Comparison of ENCODE assay signal across 8 cellular contexts in genomic region chr12:39442895-39443703, GRCh38. TPM values are rescaled to one million over a fixed set of nuclear protein-coding genes. Genes with fewer than 3 reads are reported as not detected.
A peak's percentile ranks its signal among the peaks of the same experiment; 100 is the strongest.
DNase-seq lines count a peak whose midpoint lies in the region; ATAC-seq and TF ChIP-seq lines count a peak whose summit lies in the region.

KIF21A (minus strand) TSS chr12:39443120; CDS start chr12:39442970, 150 bp downstream.

- peaks cover 13 to 23% (median 22%) of the 10 kb centered on the region in 3 donors for H3K4me1 Mint-ChIP-seq in T-cell

- CTCF ChIA-PET in T-cell (lab: Charles Lee): interaction anchor here in 1 of 2 donors (0.6 to 1.8 kb wide), 5 partner anchors 13 to 177 kb away, joined by 3 to 6 read pairs (median 3); partner anchors contain the start of gene ABCD2

- H3K4me3 ChIP-seq in psoas muscle: peak within 1 kb of the TSS; percentile 95
- peak within 1 kb of the TSS; percentile 84 for H3K4me3 ChIP-seq in urinary bladder (ENCODE audit: low read depth, low read length)

- peak; percentile 93 for ATAC-seq in HG02623 (IDR thresholded peaks at IDR 0.05; ENCODE audit: unreplicated experiment)
- peak; percentile 88 to 91 (median 88) for ATAC-seq in T-cell (replicated peaks in 1 of 4)
- peak; percentile 95 for ATAC-seq in left ventricle myocardium superior
- ATAC-seq in psoas muscle: peak; percentile 93 to 98 (median 94)

- POLR2A ChIA-PET in T-cell (lab: Charles Lee): interaction anchor here in 1 of 2 donors (0.6 to 1.0 kb wide), 2 partner anchors 8 to 71 kb away, joined by 3 read pairs; no protein-coding TSS in a partner anchor

- WGBS in psoas muscle, 3 donors: 0 to 1% (median 0%) methylated on average over 37 to 91 of the region's 91 CpGs
- WGBS in urinary bladder: under 1% methylated on average over 91 of the region's 91 CpGs

- TF ChIP-seq CTCF in GM12874 (IDR thresholded peaks at IDR 0.05; ENCODE audit: insufficient read depth, low read depth, low read length): peak; percentile 75
- peak; percentile 75 for TF ChIP-seq CTCF in psoas muscle (IDR thresholded peaks at IDR 0.05)

- peaks cover 23% of the 10 kb centered on the region for H3K4me1 ChIP-seq in psoas muscle
- H3K4me1 ChIP-seq in urinary bladder (ENCODE audit: insufficient read depth): no peaks in the 10 kb centered on the region

- intact Hi-C loops in left ventricle myocardium superior (cut with micrococcal nuclease): no loop called here
- intact Hi-C loops in psoas muscle (cut with DNase I): no loop called here

- peak within 1 kb of the TSS; percentile 91 for H3K27ac ChIP-seq in psoas muscle
- H3K27ac ChIP-seq in urinary bladder (ENCODE audit: low read depth): peak within 1 kb of the TSS; percentile 78

- peak within 1 kb of the TSS; percentile 95 to 96 (median 95) for H3K4me3 Mint-ChIP-seq in T-cell

- no peaks in the 10 kb centered on the region for H3K27me3 ChIP-seq in psoas muscle (ENCODE audit: insufficient read depth in 3 of 3, low read length in 2 of 3)

- peak within 1 kb of the TSS; percentile 93 to 94 for H3K27ac Mint-ChIP-seq in T-cell

- H3K9me3 ChIP-seq in psoas muscle: no peaks in the 10 kb centered on the region

- no peaks in the 10 kb centered on the region for H3K36me3 Mint-ChIP-seq in T-cell

- no peaks in the 10 kb centered on the region for H3K9me3 Mint-ChIP-seq in T-cell

- H3K36me3 ChIP-seq in psoas muscle (ENCODE audit: insufficient read depth in 1 of 2, low read depth in 1 of 2): no peaks in the 10 kb centered on the region
- no peaks in the 10 kb centered on the region for H3K36me3 ChIP-seq in urinary bladder (ENCODE audit: insufficient read depth)

- peak; percentile 82 for DNase-seq in NCI-H128 (lab: John Stamatoyannopoulos, UW; ENCODE audit: unreplicated experiment)
- peak; percentile 72 to 90 (median 83) for DNase-seq in T-cell
- DNase-seq in amygdala (lab: John Stamatoyannopoulos, UW): peak; percentile 28 to 95 (median 83)
- DNase-seq in left ventricle myocardium superior: peak; percentile 94
- DNase-seq in psoas muscle: peak; percentile 93 to 96

- peaks cover 0 to 3% of the 10 kb centered on the region in 2 donors for H3K27me3 Mint-ChIP-seq in T-cell

RNA-seq across cellular contexts. Expression of gene KIF21A, which starts in this region (rescaled TPM):
- 10 to 100 TPM in 4 of 5 donors, 1 to 10 TPM in 1; 9.9 to 19.6 (median 13.2) TPM for total RNA-seq in T-cell
- total RNA-seq in left ventricle myocardium superior: 55.3 TPM
- total RNA-seq in psoas muscle: 10 to 100 TPM; 23.1 to 33.6 (median 29.8) TPM
- polyA plus RNA-seq in psoas muscle: 10 to 100 TPM in 2 of 3 donors, 1 to 10 TPM in 1; 8.5 to 29.4 (median 15.7) TPM
- total RNA-seq in urinary bladder: 56.3 TPM
- polyA plus RNA-seq in urinary bladder: 10.2 TPM

Comparison
In these comparisons a context has a peak if more than half of its experiments do, and no peak if none do; other contexts are left out.
1. Peak in every context shown above with its lines: DNase-seq, ATAC-seq, H3K4me3 ChIP-seq and H3K27ac ChIP-seq.